22 cellular contexts compared by ENCODE assay signal in the genomic region with DNA sequence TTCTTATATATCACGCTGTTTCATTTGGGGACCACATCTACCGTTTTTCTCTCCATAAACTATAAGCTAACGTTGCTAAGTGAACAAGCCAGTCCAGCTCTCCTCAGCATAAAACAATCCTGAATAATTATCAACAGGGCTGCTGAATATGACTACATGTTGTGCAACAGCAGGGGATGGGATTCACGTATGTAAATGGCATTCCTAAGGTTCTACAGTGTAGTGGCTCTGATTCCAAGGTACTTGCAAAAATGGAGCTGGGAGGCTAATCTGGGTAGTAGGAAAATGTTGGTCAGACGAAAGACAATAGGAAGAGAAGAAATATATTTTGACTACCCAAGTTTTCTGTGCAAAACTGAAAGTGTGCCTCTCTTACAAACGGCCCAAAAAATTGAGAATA.
"Had no signal": no experiment of that assay in that cellular context is flagged by ENCODE, and none has a peak within 500 bp of the region (broad histone marks: within the 10 kb centered on the region; RNA-seq: fewer than 3 reads in every experiment).

No MANE protein-coding gene starts in this region.

- H3K36me3 ChIP-seq: esophagus squamous epithelium, gastroesophageal sphincter, left ventricle myocardium inferior, lower lobe of right lung, tibial nerve, upper lobe of right lung had no signal

- H3K4me3 ChIP-seq: esophagus squamous epithelium, gastroesophageal sphincter, left ventricle myocardium inferior, lower lobe of right lung, psoas muscle, testis, tibial nerve, upper lobe of right lung had no signal

- H3K4me1 Mint-ChIP-seq: memory B cell; naive thymus-derived CD4-positive, alpha-beta T cell; nephron progenitor cell; stimulated activated naive B cell treated with anti-CD40 and anti-IgM and Interleukin-4, amounts not matched to agents 10 μg/mL and 1 μg/mL and 100 μg/mL, for 72 hours; stimulated activated naive CD8-positive, alpha-beta T cell treated with anti-CD3 and anti-CD28 coated beads, Interleukin-15, amount 100 ng/mL, for 72 hours had no signal

- H3K4me1 ChIP-seq: esophagus squamous epithelium, gastroesophageal sphincter, left ventricle myocardium inferior, lower lobe of right lung, parathyroid adenoma, psoas muscle, testis, tibial nerve, upper lobe of right lung had no signal

- H2AFZ ChIP-seq: parathyroid adenoma had no signal

- ATAC-seq: gastroesophageal sphincter; left cardiac atrium; lower lobe of right lung; naive thymus-derived CD4-positive, alpha-beta T cell; psoas muscle; sciatic nerve; stimulated activated naive B cell treated with anti-CD40 and anti-IgM and Interleukin-4, amounts not matched to agents 10 μg/mL and 1 μg/mL and 100 μg/mL, for 72 hours; stimulated activated naive CD8-positive, alpha-beta T cell treated with anti-CD3 and anti-CD28 coated beads, Interleukin-15, amount 100 ng/mL, for 72 hours; upper lobe of right lung had no signal

- H3K9ac ChIP-seq: parathyroid adenoma had no signal

- H3K9me3 Mint-ChIP-seq: nephron progenitor cell had no signal

- H3K27me3 ChIP-seq: esophagus squamous epithelium, gastroesophageal sphincter, testis, tibial nerve, upper lobe of right lung had no signal

- DNase-seq: effector memory CD4-positive, alpha-beta T cell; esophagus squamous epithelium; foreskin fibroblast; glutamatergic neuron; left cardiac atrium; left ventricle myocardium inferior; lower lobe of right lung; naive thymus-derived CD4-positive, alpha-beta T cell; nephron progenitor cell; psoas muscle; retina; stimulated activated CD4-positive, alpha-beta T cell treated with anti-CD3 and anti-CD28 coated beads, Interleukin-2, amount 100 ng/mL, for 24 hours; stimulated activated CD4-positive, alpha-beta T cell treated with anti-CD3 and anti-CD28 coated beads, Interleukin-4, amount 100 ng/mL, for 4 hours; stimulated activated naive B cell treated with anti-CD40 and anti-IgM and Interleukin-4, amounts not matched to agents 10 μg/mL and 1 μg/mL and 100 μg/mL, for 72 hours; stimulated activated naive CD8-positive, alpha-beta T cell treated with anti-CD3 and anti-CD28 coated beads, Interleukin-15, amount 100 ng/mL, for 72 hours; testis; upper lobe of right lung had no signal

- H3K36me3 Mint-ChIP-seq: memory B cell; naive thymus-derived CD4-positive, alpha-beta T cell; stimulated activated naive B cell treated with anti-CD40 and anti-IgM and Interleukin-4, amounts not matched to agents 10 μg/mL and 1 μg/mL and 100 μg/mL, for 72 hours had no signal

- H3K4me3 Mint-ChIP-seq: memory B cell; naive thymus-derived CD4-positive, alpha-beta T cell; nephron progenitor cell; stimulated activated naive B cell treated with anti-CD40 and anti-IgM and Interleukin-4, amounts not matched to agents 10 μg/mL and 1 μg/mL and 100 μg/mL, for 72 hours; stimulated activated naive CD8-positive, alpha-beta T cell treated with anti-CD3 and anti-CD28 coated beads, Interleukin-15, amount 100 ng/mL, for 72 hours had no signal

- H3K9me3 ChIP-seq: esophagus squamous epithelium, gastroesophageal sphincter, left ventricle myocardium inferior, lower lobe of right lung, psoas muscle, testis, tibial nerve, upper lobe of right lung had no signal

- H3K27me3 Mint-ChIP-seq: memory B cell; naive thymus-derived CD4-positive, alpha-beta T cell; stimulated activated naive B cell treated with anti-CD40 and anti-IgM and Interleukin-4, amounts not matched to agents 10 μg/mL and 1 μg/mL and 100 μg/mL, for 72 hours; stimulated activated naive CD8-positive, alpha-beta T cell treated with anti-CD3 and anti-CD28 coated beads, Interleukin-15, amount 100 ng/mL, for 72 hours had no signal

- H3K27ac ChIP-seq: esophagus squamous epithelium, gastroesophageal sphincter, left ventricle myocardium inferior, lower lobe of right lung, parathyroid adenoma, psoas muscle, testis, tibial nerve, upper lobe of right lung had no signal

- H3K27ac Mint-ChIP-seq: memory B cell; naive thymus-derived CD4-positive, alpha-beta T cell; nephron progenitor cell; stimulated activated naive B cell treated with anti-CD40 and anti-IgM and Interleukin-4, amounts not matched to agents 10 μg/mL and 1 μg/mL and 100 μg/mL, for 72 hours; stimulated activated naive CD8-positive, alpha-beta T cell treated with anti-CD3 and anti-CD28 coated beads, Interleukin-15, amount 100 ng/mL, for 72 hours had no signal
